33 cellular contexts compared by ENCODE assay signal in genomic region chr19:40200352-40201099, GRCh38. TPM values are rescaled to one million over a fixed set of nuclear protein-coding genes. Genes with fewer than 3 reads are reported as not detected.
A peak's percentile ranks its signal among the peaks of the same experiment; 100 is the strongest.
DNase-seq lines count a peak whose midpoint lies in the region; ATAC-seq, FAIRE-seq and TF ChIP-seq lines count a peak whose summit lies in the region.
"Had no signal": no experiment of that assay in that cellular context is flagged by ENCODE, and none has a peak within 500 bp of the region (broad histone marks: within the 10 kb centered on the region; RNA-seq: fewer than 3 reads in every experiment).

No MANE protein-coding gene starts in this region.

- no peaks in the 10 kb centered on the region for H3K4me1 ChIP-seq in mucosa of descending colon (ENCODE audit: low read depth)
- H3K4me1 ChIP-seq: adrenal gland, left ventricle myocardium inferior, uterus had no signal

- no peaks in the 10 kb centered on the region for H3K9me3 Mint-ChIP-seq in chondrocyte (ENCODE audit: low read depth)
- H3K9me3 Mint-ChIP-seq: activated naive CD4-positive, alpha-beta T cell treated with anti-CD3 and anti-CD28 coated beads, Interleukin-2, amount 10 ng/mL, durations not matched to agents 7 days and 5 days; activated T-helper 17 cell treated with anti-CD3 and anti-CD28 coated beads, Interleukin-2, amount 50 U/mL, for 72 hours; CD8-positive, alpha-beta memory T cell; naive B cell; stimulated activated naive CD8-positive, alpha-beta T cell treated with anti-CD3 and anti-CD28 coated beads, Interleukin-15, amount 100 ng/mL, for 72 hours had no signal

- no peak overlapping the region for H3K27ac Mint-ChIP-seq in chondrocyte (ENCODE audit: unreplicated experiment)
- H3K27ac Mint-ChIP-seq: activated CD8-positive, alpha-beta T cell treated with anti-CD3 and anti-CD28 coated beads, Interleukin-2, amount 10 ng/mL, durations not matched to agents 7 days and 5 days; activated naive CD4-positive, alpha-beta T cell treated with anti-CD3 and anti-CD28 coated beads, Interleukin-2, amount 10 ng/mL, durations not matched to agents 7 days and 5 days; activated T-helper 17 cell treated with anti-CD3 and anti-CD28 coated beads, Interleukin-2, amount 50 U/mL, for 72 hours; CD8-positive, alpha-beta memory T cell; naive B cell; progenitor cell of endocrine pancreas; stimulated activated naive CD8-positive, alpha-beta T cell treated with anti-CD3 and anti-CD28 coated beads, Interleukin-15, amount 100 ng/mL, for 72 hours had no signal

- H3K36me3 ChIP-seq in mucosa of descending colon (ENCODE audit: low read depth), result no peaks in the 10 kb centered on the region
- H3K36me3 ChIP-seq: uterus had no signal

- no peak for FAIRE-seq in H54 (lab: Jason Lieb, UNC)
- FAIRE-seq: GM12892 had no signal

- TF ChIP-seq POLR2A in H54 (IDR thresholded peaks at IDR 0.05; ENCODE audit: low read depth, low read length), result no peak

- H3K4me3 Mint-ChIP-seq in chondrocyte (ENCODE audit: unreplicated experiment), result no peak overlapping the region
- H3K4me3 Mint-ChIP-seq: activated CD8-positive, alpha-beta T cell treated with anti-CD3 and anti-CD28 coated beads, Interleukin-2, amount 10 ng/mL, durations not matched to agents 7 days and 5 days; activated naive CD4-positive, alpha-beta T cell treated with anti-CD3 and anti-CD28 coated beads, Interleukin-2, amount 10 ng/mL, durations not matched to agents 7 days and 5 days; activated T-helper 17 cell treated with anti-CD3 and anti-CD28 coated beads, Interleukin-2, amount 50 U/mL, for 72 hours; CD8-positive, alpha-beta memory T cell; naive B cell; stimulated activated naive CD8-positive, alpha-beta T cell treated with anti-CD3 and anti-CD28 coated beads, Interleukin-15, amount 100 ng/mL, for 72 hours had no signal

- no peaks in the 10 kb centered on the region for H3K4me1 Mint-ChIP-seq in chondrocyte (ENCODE audit: low read depth)
- H3K4me1 Mint-ChIP-seq: activated naive CD4-positive, alpha-beta T cell treated with anti-CD3 and anti-CD28 coated beads, Interleukin-2, amount 10 ng/mL, durations not matched to agents 7 days and 5 days; activated T-helper 17 cell treated with anti-CD3 and anti-CD28 coated beads, Interleukin-2, amount 50 U/mL, for 72 hours had no signal

- no peaks in the 10 kb centered on the region for H3K9me3 ChIP-seq in mucosa of descending colon
- H3K9me3 ChIP-seq: adrenal gland, thoracic aorta, uterus had no signal

- no peaks in the 10 kb centered on the region for H3K27me3 Mint-ChIP-seq in chondrocyte (ENCODE audit: low read depth)
- H3K27me3 Mint-ChIP-seq: activated naive CD4-positive, alpha-beta T cell treated with anti-CD3 and anti-CD28 coated beads, Interleukin-2, amount 10 ng/mL, durations not matched to agents 7 days and 5 days; activated T-helper 17 cell treated with anti-CD3 and anti-CD28 coated beads, Interleukin-2, amount 50 U/mL, for 72 hours; CD8-positive, alpha-beta memory T cell; naive B cell; progenitor cell of endocrine pancreas; stimulated activated naive CD8-positive, alpha-beta T cell treated with anti-CD3 and anti-CD28 coated beads, Interleukin-15, amount 100 ng/mL, for 72 hours had no signal

- no peak overlapping the region for H3K4me3 ChIP-seq in mucosa of descending colon
- H3K4me3 ChIP-seq: adrenal gland, left ventricle myocardium inferior, PC-9, thoracic aorta, uterus had no signal

- intact Hi-C loops in mucosa of descending colon (cut with DNase I, micrococcal nuclease), result no loop called here

- H3K36me3 Mint-ChIP-seq in chondrocyte (ENCODE audit: low read depth), result peaks cover 20% of the 10 kb centered on the region
- H3K36me3 Mint-ChIP-seq: activated naive CD4-positive, alpha-beta T cell treated with anti-CD3 and anti-CD28 coated beads, Interleukin-2, amount 10 ng/mL, durations not matched to agents 7 days and 5 days had no signal

- peak; percentile 85 for DNase-seq in H54 (ENCODE audit: insufficient read length, low spot score)
- peak; percentile 27 for DNase-seq in NCI-H226
- DNase-seq in cerebellar cortex (ENCODE audit: low spot score), result peak; percentile 56
- DNase-seq in mucosa of descending colon, result no peak
- DNase-seq in chondrocyte (ENCODE audit: low spot score), result no peak
- DNase-seq in activated CD4-positive, alpha-beta T cell treated with anti-CD3 and anti-CD28 coated beads, Interleukin-2, amount 50 U/mL, for 48 hours, result no peak
- DNase-seq: activated CD8-positive, alpha-beta T cell treated with anti-CD3 and anti-CD28 coated beads, Interleukin-2, amount 10 ng/mL, durations not matched to agents 7 days and 5 days; activated naive CD4-positive, alpha-beta T cell treated with anti-CD3 and anti-CD28 coated beads, Interleukin-2, amount 10 ng/mL, durations not matched to agents 7 days and 5 days; adrenal gland; brain microvascular endothelial cell; CD8-positive, alpha-beta memory T cell; DMS 273 treated with DMSO at 0.1 percent for 48 hours; effector CD4-positive, alpha-beta T cell; GOT3; hypothalamus; KBM-7; left ventricle myocardium inferior; naive B cell; NCI-H1930; NCI-H2171 treated with DMSO at 0.1 percent for 48 hours; NCI-H524; PC-9; SHP77 treated with DMSO at 0.1 percent for 48 hours; stimulated activated CD4-positive, alpha-beta T cell treated with anti-CD3 and anti-CD28 coated beads, Interleukin-12 subunit alpha, Interleukin-12 subunit beta, amount 100 ng/mL, for 4 hours; stimulated activated CD4-positive, alpha-beta T cell treated with anti-CD3 and anti-CD28 coated beads, Interleukin-2, amount 100 ng/mL, for 48 hours; stimulated activated naive CD8-positive, alpha-beta T cell treated with anti-CD3 and anti-CD28 coated beads, Interleukin-15, amount 100 ng/mL, for 72 hours; uterus had no signal

- peak; percentile 25 for ATAC-seq in mucosa of descending colon
- no peak for ATAC-seq in GM21576 (IDR thresholded peaks at IDR 0.05; ENCODE audit: unreplicated experiment)
- ATAC-seq: activated CD8-positive, alpha-beta T cell treated with anti-CD3 and anti-CD28 coated beads, Interleukin-2, amount 10 ng/mL, durations not matched to agents 7 days and 5 days; activated T-helper 17 cell treated with anti-CD3 and anti-CD28 coated beads, Interleukin-2, amount 50 U/mL, for 72 hours; sciatic nerve; stimulated activated naive CD8-positive, alpha-beta T cell treated with anti-CD3 and anti-CD28 coated beads, Interleukin-15, amount 100 ng/mL, for 72 hours had no signal

- TF ChIP-seq CTCF in mucosa of descending colon (IDR thresholded peaks at IDR 0.05) (no peak), chondrocyte (IDR thresholded peaks at IDR 0.05) (no peak)

RNA-seq across cellular contexts. Expression of gene MAP3K10, which starts 9.3 kb away (rescaled TPM):
- total RNA-seq in mucosa of descending colon (10 to 100 TPM; 11.0 to 23.3 (median 12.2) TPM), chondrocyte (20.0 to 22.7 TPM (median 21.0 TPM) in 3 replicates)

RNA-seq across cellular contexts. Expression of gene TTC9B, which starts 17.7 kb away (rescaled TPM):
- 1 to 10 TPM in 1 of 3 donors, not detected in 2; 2.0 TPM for total RNA-seq in mucosa of descending colon
- not detected in 3 replicates for total RNA-seq in chondrocyte
- total RNA-seq: activated CD8-positive, alpha-beta T cell treated with anti-CD3 and anti-CD28 coated beads, Interleukin-2, amount 10 ng/mL, durations not matched to agents 7 days and 5 days; CD8-positive, alpha-beta memory T cell; left ventricle myocardium inferior; progenitor cell of endocrine pancreas; sciatic nerve; thoracic aorta; uterus had no signal

RNA-seq across cellular contexts. Expression of gene CCNP, which starts 26.0 kb away (rescaled TPM):
- total RNA-seq in mucosa of descending colon, result under 1 TPM in 2 of 3 donors, not detected in 1; 0.34 to 0.63 TPM
- 0.52 to 0.73 TPM (median 0.59 TPM) in 3 replicates for total RNA-seq in chondrocyte

Comparison
In these comparisons a context has a peak if more than half of its experiments do, and no peak if none do; other contexts are left out.
1. DNase-seq: peak in H54 (single experiment), NCI-H226 (single experiment) and cerebellar cortex (single experiment); none in mucosa of descending colon (0 of 3), chondrocyte (single experiment) and activated CD4-positive, alpha-beta T cell treated with anti-CD3 and anti-CD28 coated beads, Interleukin-2, amount 50 U/mL, for 48 hours (0 of 2).